8 cellular contexts compared by ENCODE assay signal in genomic region chr7:149196705-149197171, GRCh38. TPM values are rescaled to one million over a fixed set of nuclear protein-coding genes. Genes with fewer than 3 reads are reported as not detected.
DNase-seq lines count a peak whose midpoint lies in the region; ATAC-seq and TF ChIP-seq lines count a peak whose summit lies in the region.

No MANE protein-coding gene starts in this region.

- peak overlapping the region; percentile 89 for H3K27ac Mint-ChIP-seq in chondrocyte (ENCODE audit: unreplicated experiment)

- H3K4me1 Mint-ChIP-seq in chondrocyte (ENCODE audit: low read depth): peaks cover 39% of the 10 kb centered on the region

- H3K9ac ChIP-seq in NT2/D1 (ENCODE audit: insufficient read length, low read depth) (peak overlapping the region; percentile 92), muscle layer of colon (ENCODE audit: low read length) (peak overlapping the region; percentile 90)

- H3K4me1 ChIP-seq in NT2/D1 (ENCODE audit: insufficient read depth, insufficient read length): peaks cover 4% of the 10 kb centered on the region
- H3K4me1 ChIP-seq in muscle layer of colon (ENCODE audit: insufficient read depth, low read length): peaks cover 16% of the 10 kb centered on the region

- peak overlapping the region; percentile 85 for H3K4me3 ChIP-seq in AG04449 (ENCODE audit: low read depth, low read length)
- H3K4me3 ChIP-seq in NT2/D1 (ENCODE audit: insufficient read length, low read depth): peak overlapping the region; percentile 84
- peak overlapping the region; percentile 76 to 84 for H3K4me3 ChIP-seq in muscle layer of colon (ENCODE audit: low read depth in 1 of 2, low read length in 2 of 2)

- peak overlapping the region; percentile 78 for H3K4me3 Mint-ChIP-seq in chondrocyte (ENCODE audit: unreplicated experiment)

- DNase-seq in AG04449 (ENCODE audit: low read depth, low spot score) (no peak), NT2/D1 (ENCODE audit: low read depth, low spot score) (no peak), chondrocyte (ENCODE audit: low spot score) (no peak), NCI-H128 (lab: John Stamatoyannopoulos, UW; ENCODE audit: unreplicated experiment) (no peak), putamen (ENCODE audit: low spot score) (no peak), posterior vena cava (ENCODE audit: low spot score) (no peak)

- H3K36me3 ChIP-seq in NT2/D1 (ENCODE audit: insufficient read depth, insufficient read length, low read length) (peaks cover 44% of the 10 kb centered on the region), muscle layer of colon (ENCODE audit: insufficient read depth, low read length) (peaks cover 34% of the 10 kb centered on the region)

- ATAC-seq in GM19023 (IDR thresholded peaks at IDR 0.05; ENCODE audit: unreplicated experiment): peak; percentile 6

- H3K9me3 ChIP-seq in NT2/D1 (ENCODE audit: insufficient read depth, low read length) (no peaks in the 10 kb centered on the region), muscle layer of colon (ENCODE audit: low read length) (no peaks in the 10 kb centered on the region)

- intact Hi-C loops in posterior vena cava (cut with DNase I): no loop called here

- no peaks in the 10 kb centered on the region for H3K9me3 Mint-ChIP-seq in chondrocyte (ENCODE audit: low read depth)

- H3K27me3 ChIP-seq in NT2/D1 (ENCODE audit: insufficient read depth, insufficient read length) (no peaks in the 10 kb centered on the region), muscle layer of colon (ENCODE audit: control insufficient read depth in 1 of 2, insufficient read depth in 2 of 2, low read length in 2 of 2) (no peaks in the 10 kb centered on the region)

- no peak for TF ChIP-seq CTCF in AG04449 (IDR thresholded peaks at IDR 0.05; ENCODE audit: insufficient read depth, low read length, missing control alignments)
- TF ChIP-seq CTCF in chondrocyte (IDR thresholded peaks at IDR 0.05): no peak

- no peaks in the 10 kb centered on the region for H3K27me3 Mint-ChIP-seq in chondrocyte (ENCODE audit: low read depth)

- H3K36me3 Mint-ChIP-seq in chondrocyte (ENCODE audit: low read depth): peaks cover 23% of the 10 kb centered on the region

- POLR2A ChIA-PET in AG04449 (lab: Yijun Ruan, JAX): interaction anchor here (1.9 kb wide), 1 partner anchor 65 kb away, joined by 7 read pairs; the partner anchor contains the start of gene ZNF783

- peak overlapping the region; percentile 78 for H3K27ac ChIP-seq in muscle layer of colon (ENCODE audit: low read depth, low read length)

- CTCF ChIA-PET in AG04449 (lab: Yijun Ruan, JAX): interaction anchor here (1.0 to 2.5 kb wide), 7 partner anchors 8 to 46 kb away, joined by 3 to 20 read pairs (median 6); no protein-coding TSS in a partner anchor

RNA-seq across cellular contexts. Expression of gene ZNF282, which starts 1.4 kb away (rescaled TPM):
- 24.5 to 26.3 TPM (median 24.9 TPM) in 3 replicates for total RNA-seq in chondrocyte
- total RNA-seq in posterior vena cava: 10 to 100 TPM; 13.9 to 19.6 TPM

RNA-seq across cellular contexts. Expression of gene ZNF212, which starts 42.7 kb away (rescaled TPM):
- total RNA-seq in chondrocyte (7.9 to 10.5 TPM (median 7.9 TPM) in 3 replicates), posterior vena cava (1 to 10 TPM; 5.3 to 6.1 TPM)

RNA-seq across cellular contexts. Expression of gene ZNF398, which starts 49.5 kb away (rescaled TPM):
- 14.9 to 18.1 TPM (median 15.8 TPM) in 3 replicates for total RNA-seq in chondrocyte
- 10 to 100 TPM; 10.3 to 12.1 TPM for total RNA-seq in posterior vena cava
